In genomic region chr19:13804830-13805683, GRCh38 we compare ENCODE assay signal across 11 cellular contexts. TPM values are rescaled to one million over a fixed set of nuclear protein-coding genes. Genes with fewer than 3 reads are reported as not detected.
DNase-seq lines count a peak whose midpoint lies in the region; ATAC-seq and TF ChIP-seq lines count a peak whose summit lies in the region.
"Had no signal": no experiment of that assay in that cellular context is flagged by ENCODE, and none has a peak within 500 bp of the region (broad histone marks: within the 10 kb centered on the region; RNA-seq: fewer than 3 reads in every experiment).

No MANE protein-coding gene starts in this region.

- no peak overlapping the region for H3K4me3 Mint-ChIP-seq in naive thymus-derived CD4-positive, alpha-beta T cell

- H3K9me3 ChIP-seq in lower lobe of right lung (no peaks in the 10 kb centered on the region), SJCRH30 (replicated peaks) (no peaks in the 10 kb centered on the region)
- H3K9me3 ChIP-seq in naive thymus-derived CD4-positive, alpha-beta T cell (ENCODE audit: control insufficient read depth in 2 of 3, low read length in 3 of 3), result no peaks in the 10 kb centered on the region

- H3K4me1 Mint-ChIP-seq in naive thymus-derived CD4-positive, alpha-beta T cell, result peaks cover 0 to 6% (median 3%) of the 10 kb centered on the region in 7 donors

- H3K27me3 ChIP-seq in lower lobe of right lung (ENCODE audit: low read depth) (no peaks in the 10 kb centered on the region), SJCRH30 (no peaks in the 10 kb centered on the region)
- H3K27me3 ChIP-seq in naive thymus-derived CD4-positive, alpha-beta T cell (ENCODE audit: control insufficient read depth in 2 of 2, insufficient read depth in 2 of 2, low read length in 2 of 2), result no peaks in the 10 kb centered on the region

- H3K27ac ChIP-seq in lower lobe of right lung (no peak overlapping the region), SJCRH30 (no peak overlapping the region)
- no peak overlapping the region for H3K27ac ChIP-seq in naive thymus-derived CD4-positive, alpha-beta T cell (ENCODE audit: low read depth, low read length)
- H3K27ac ChIP-seq: KMS-11 had no signal

- H3K4me1 ChIP-seq in lower lobe of right lung (no peaks in the 10 kb centered on the region), SJCRH30 (peaks cover 8% of the 10 kb centered on the region; the same call in 1 of the 2 replicates)
- H3K4me1 ChIP-seq in naive thymus-derived CD4-positive, alpha-beta T cell (ENCODE audit: control insufficient read depth in 2 of 2, insufficient read depth in 2 of 2, low read length in 2 of 2), result no peaks in the 10 kb centered on the region

- H3K27ac Mint-ChIP-seq in naive thymus-derived CD4-positive, alpha-beta T cell, result peak overlapping the region in 1 of 9 donors; percentile 74

- peaks cover 0 to 16% (median 0%) of the 10 kb centered on the region in 5 donors for H3K36me3 Mint-ChIP-seq in naive thymus-derived CD4-positive, alpha-beta T cell

- no peak for DNase-seq in AG10803 (ENCODE audit: low read depth)
- DNase-seq in ecto neural progenitor cell (ENCODE audit: low spot score), result peak; percentile 69
- DNase-seq in lower lobe of right lung, result peak; percentile 57
- no peak for DNase-seq in SIG-M5 treated with dmso at 0.1 percent for 504 hours (lab: John Stamatoyannopoulos, UW; ENCODE audit: unreplicated experiment)
- DNase-seq in naive thymus-derived CD4-positive, alpha-beta T cell, result no peak
- DNase-seq in SJCRH30, result no peak
- no peak for DNase-seq in activated T-cell treated with anti-CD3 and anti-CD28 coated beads, Interleukin-2, amount 50 U/mL, for 1 hour
- DNase-seq: cerebellar nuclear complex, DMS153 had no signal

- H3K9me3 Mint-ChIP-seq in naive thymus-derived CD4-positive, alpha-beta T cell, result peaks cover 0 to 2% (median 0%) of the 10 kb centered on the region in 11 donors

- ATAC-seq in lower lobe of right lung, result peak in 1 of 2 donors; percentile 19
- no peak for ATAC-seq in naive thymus-derived CD4-positive, alpha-beta T cell

- H3K36me3 ChIP-seq in lower lobe of right lung, result peaks cover 27% of the 10 kb centered on the region
- H3K36me3 ChIP-seq in naive thymus-derived CD4-positive, alpha-beta T cell (ENCODE audit: control insufficient read depth in 2 of 3, insufficient read depth in 3 of 3, low read length in 3 of 3), result peaks cover 0 to 15% (median 0%) of the 10 kb centered on the region in 3 experiments
- H3K36me3 ChIP-seq in SJCRH30, result peaks cover 65% of the 10 kb centered on the region

- H3K4me3 ChIP-seq in AG10803 (ENCODE audit: low read length) (no peak overlapping the region), lower lobe of right lung (no peak overlapping the region), SJCRH30 (no peak overlapping the region)
- no peak overlapping the region for H3K4me3 ChIP-seq in naive thymus-derived CD4-positive, alpha-beta T cell (ENCODE audit: low read length)

- POLR2A ChIA-PET in naive thymus-derived CD4-positive, alpha-beta T cell (lab: Charles Lee), result interaction anchor here (0.5 kb wide), 1 partner anchor 55 kb away, joined by 3 read pairs; no protein-coding TSS in a partner anchor

- intact Hi-C loops in lower lobe of right lung (cut with DNase I), result no loop called here
- intact Hi-C loops in naive thymus-derived CD4-positive, alpha-beta T cell (cut with micrococcal nuclease), result no loop called here

- no peak for TF ChIP-seq EP300 in Ishikawa (IDR thresholded peaks at IDR 0.05; ENCODE audit: borderline replicate concordance)

- peak; percentile 23; the same call in 1 of the 2 replicates for TF ChIP-seq RAD21 in Ishikawa (IDR thresholded peaks at IDR 0.05; ENCODE audit: low read depth)

- no peaks in the 10 kb centered on the region for H3K27me3 Mint-ChIP-seq in naive thymus-derived CD4-positive, alpha-beta T cell

- CTCF ChIA-PET in naive thymus-derived CD4-positive, alpha-beta T cell (lab: Charles Lee), result interaction anchor here (0.6 kb wide), 2 partner anchors 10 to 269 kb away, joined by 3 read pairs; no protein-coding TSS in a partner anchor

- TF ChIP-seq CTCF in AG10803 (conservative IDR thresholded peaks at IDR 0.05; ENCODE audit: low read length) (peak; percentile 11; the same call in 1 of the 2 replicates), lower lobe of right lung (IDR thresholded peaks at IDR 0.05) (peak; percentile 31)

TF ChIP-seq in Ishikawa, 13 proteins besides CTCF, POLR2A, EP300 and RAD21:
- no peak for TF ChIP-seq USF1 (IDR thresholded peaks at IDR 0.05)
- no peak for TF ChIP-seq TEAD4 (IDR thresholded peaks at IDR 0.05)
- no peak for TF ChIP-seq TCF12 (IDR thresholded peaks at IDR 0.05; ENCODE audit: low read depth)
TF ChIP-seq in Ishikawa: peak in this region for 0.

RNA-seq across cellular contexts. Expression of gene ZSWIM4, which starts 9.8 kb away (rescaled TPM):
- total RNA-seq in lower lobe of right lung, result 7.4 TPM
- total RNA-seq in naive thymus-derived CD4-positive, alpha-beta T cell, result 1 to 10 TPM; 4.8 to 7.8 (median 5.9) TPM
- 1 to 10 TPM in 1 of 2 donors, under 1 TPM in 1; 0.73 to 1.6 TPM for polyA plus RNA-seq in naive thymus-derived CD4-positive, alpha-beta T cell
- total RNA-seq in SJCRH30 (2014; rRNA removed; shearing (Covaris generic)), result 16.8 and 18.3 TPM in 2 replicates

RNA-seq across cellular contexts. Expression of gene C19orf53, which starts 30.8 kb away (rescaled TPM):
- 68.0 TPM for total RNA-seq in lower lobe of right lung
- total RNA-seq in naive thymus-derived CD4-positive, alpha-beta T cell, result 100 to 1,000 TPM in 1 of 5 experiments, 10 to 100 TPM in 4; 57.2 to 108 (median 86.2) TPM
- polyA plus RNA-seq in naive thymus-derived CD4-positive, alpha-beta T cell, result 100 to 1,000 TPM; 203 to 289 TPM
- 208 and 228 TPM in 2 replicates for total RNA-seq in SJCRH30 (2014; rRNA removed; shearing (Covaris generic))

RNA-seq across cellular contexts. Expression of gene MRI1, which starts 40.7 kb away (rescaled TPM):
- 30.4 TPM for total RNA-seq in lower lobe of right lung
- total RNA-seq in naive thymus-derived CD4-positive, alpha-beta T cell, result 10 to 100 TPM; 29.1 to 56.2 (median 49.2) TPM
- polyA plus RNA-seq in naive thymus-derived CD4-positive, alpha-beta T cell, result 10 to 100 TPM in 1 of 2 donors, 1 to 10 TPM in 1; 7.1 to 22.4 TPM
- 35.4 and 37.2 TPM in 2 replicates for total RNA-seq in SJCRH30 (2014; rRNA removed; shearing (Covaris generic))

Comparison
In these comparisons a context has a peak if more than half of its experiments do, and no peak if none do; other contexts are left out.
1. DNase-seq: peak in ecto neural progenitor cell (single experiment) and lower lobe of right lung (single experiment); none in AG10803 (single experiment), SIG-M5 treated with dmso at 0.1 percent for 504 hours (single experiment), naive thymus-derived CD4-positive, alpha-beta T cell (0 of 9), SJCRH30 (0 of 2) and activated T-cell treated with anti-CD3 and anti-CD28 coated beads, Interleukin-2, amount 50 U/mL, for 1 hour (single experiment).